Comparison of ENCODE assay signal across 22 cellular contexts in the genomic region with DNA sequence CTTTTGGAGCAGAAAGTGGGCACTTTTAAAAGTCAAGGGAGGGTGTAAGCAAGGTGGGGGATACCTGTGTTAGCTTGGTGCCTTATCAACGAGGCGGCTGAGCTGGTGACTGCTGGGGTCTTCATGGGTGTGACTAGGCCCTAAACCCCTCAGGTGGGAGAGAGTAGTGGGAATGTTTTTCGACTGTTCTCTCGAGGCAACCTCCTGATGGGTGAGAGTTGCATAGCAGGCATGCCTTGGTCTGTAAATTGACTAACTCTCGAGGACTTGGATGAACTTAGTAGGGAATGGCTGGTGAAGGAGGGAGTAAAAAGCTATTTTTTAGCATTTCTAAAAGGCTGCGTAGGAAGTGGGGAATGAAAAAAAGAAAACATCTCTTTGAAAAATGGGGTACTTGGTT.
"Had no signal": no experiment of that assay in that cellular context is flagged by ENCODE, and none has a peak within 500 bp of the region (broad histone marks: within the 10 kb centered on the region; RNA-seq: fewer than 3 reads in every experiment).

No MANE protein-coding gene starts in this region.

- H2AFZ ChIP-seq: hepatocyte had no signal

- H3K9me3 Mint-ChIP-seq: memory B cell, mesothelial cell of epicardium, natural killer cell, neural crest cell had no signal

- H3K36me3 Mint-ChIP-seq: memory B cell, mesothelial cell of epicardium, natural killer cell had no signal

- H3K4me3 ChIP-seq: colonic mucosa, dorsolateral prefrontal cortex, gastrocnemius medialis, hepatocyte, lower lobe of right lung, ovary, skin epidermis, thyroid gland, upper lobe of left lung, uterus had no signal

- H3K27ac ChIP-seq: colonic mucosa, hepatocyte, lower lobe of right lung, ovary, upper lobe of left lung, uterus had no signal

- H3K27me3 ChIP-seq: colonic mucosa, dorsolateral prefrontal cortex, gastrocnemius medialis, hepatocyte, ovary, thyroid gland, upper lobe of left lung, uterus had no signal

- H3K9me3 ChIP-seq: colonic mucosa, gastrocnemius medialis, lower lobe of right lung, ovary, thyroid gland, upper lobe of left lung, uterus had no signal

- ATAC-seq: esophagus mucosa, gastrocnemius medialis, lower lobe of right lung, natural killer cell, sciatic nerve had no signal

- H3K4me1 Mint-ChIP-seq: memory B cell, neural crest cell had no signal

- H3K4me3 Mint-ChIP-seq: memory B cell, mesothelial cell of epicardium, natural killer cell, neural crest cell had no signal

- H3K36me3 ChIP-seq: colonic mucosa, gastrocnemius medialis, lower lobe of right lung, ovary, thyroid gland, upper lobe of left lung, uterus had no signal

- H3K27ac Mint-ChIP-seq: memory B cell, mesothelial cell of epicardium had no signal

- H3K4me1 ChIP-seq: colonic mucosa had no signal

- H3K4me2 ChIP-seq: hepatocyte had no signal

- DNase-seq: cerebellar nuclear complex; colonic mucosa; dorsolateral prefrontal cortex; effector CD8-positive, alpha-beta T cell; gastrocnemius medialis; glutamatergic neuron; kidney glomerular epithelial cell; lower lobe of right lung; natural killer cell; ovary; stimulated activated CD4-positive, alpha-beta T cell treated with anti-CD3 and anti-CD28 coated beads, Interleukin-12 subunit alpha, Interleukin-12 subunit beta, amount 100 ng/mL, for 4 hours; stimulated activated naive CD4-positive, alpha-beta T cell treated with Interleukin-2 at 50 U/mL for 16 hours; thyroid gland; upper lobe of left lung; uterus had no signal
